In genomic region chr5:177360740-177361139, GRCh38 we compare ENCODE assay signal across 10 cellular contexts. TPM values are rescaled to one million over a fixed set of nuclear protein-coding genes. Genes with fewer than 3 reads are reported as not detected.
DNase-seq lines count a peak whose midpoint lies in the region; ATAC-seq, FAIRE-seq and TF ChIP-seq lines count a peak whose summit lies in the region.
"Not testable (repeated sequence)": the region's sequence is repeated elsewhere in the genome, so short reads cannot be mapped to it uniquely, and the experiment has no call there.
"Had no signal": no experiment of that assay in that cellular context is flagged by ENCODE, and none has a peak within 500 bp of the region (broad histone marks: within the 10 kb centered on the region; RNA-seq: fewer than 3 reads in every experiment).

No MANE protein-coding gene starts in this region.

- not testable (repeated sequence) for H3K9me3 ChIP-seq in CD8-positive, alpha-beta T cell (ENCODE audit: low read length); GM12878 (replicated peaks; ENCODE audit: control insufficient read depth, insufficient read depth, low read length); neutrophil

- H2AFZ ChIP-seq in GM12878 (ENCODE audit: control insufficient read depth, low read depth, low read length), result not testable (repeated sequence)

- DNase-seq in CD8-positive, alpha-beta T cell; RWPE1 (ENCODE audit: low spot score); GM12878 (ENCODE audit: low read depth, low spot score): not testable (repeated sequence)
- peak; percentile 70 for DNase-seq in cardiac septum (ENCODE audit: low spot score)

- not testable (repeated sequence) for H3K9me3 Mint-ChIP-seq in CD8-positive, alpha-beta T cell

- SMC1A ChIA-PET in GM12878 (lab: Charles Lee; ENCODE audit: uncharacterized antibody, unreplicated experiment), result interaction anchor here (1.2 to 3.9 kb wide), 7 partner anchors 8 to 51 kb away, joined by 4 to 19 read pairs (median 5); partner anchors contain the start of gene LMAN2

- BruUV-seq in GM12878 (replicated peaks; lab: Mats Ljungman, UMichigan), result not testable (repeated sequence)

- not testable (repeated sequence) for ATAC-seq in CD8-positive, alpha-beta T cell; GM12878

- intact Hi-C loops in CD8-positive, alpha-beta T cell (cut with DNase I, micrococcal nuclease); cardiac septum (cut with DNase I): not testable (repeated sequence)
- intact Hi-C loops in GM12878 (cut with micrococcal nuclease; ENCODE audit: unreplicated experiment), result loop anchor here (5.0 kb wide), 1 partner anchor 48 kb away; the partner anchor contains the start of gene MXD3

- in situ Hi-C loops in GM12878 (cut with MboI), result not testable (repeated sequence)

- H4K20me1 ChIP-seq in GM12878 (ENCODE audit: control insufficient read depth, insufficient read depth), result not testable (repeated sequence)

- peaks cover 84% of the 10 kb centered on the region for H3K4me1 Mint-ChIP-seq in CD8-positive, alpha-beta T cell (ENCODE audit: low read depth)

- peak overlapping the region; percentile 60; the same call in 1 of the 2 replicates for H3K9ac ChIP-seq in GM12878 (ENCODE audit: control insufficient read depth, insufficient read depth, low read length)

- CTCF ChIA-PET in CD8-positive, alpha-beta T cell (lab: Charles Lee), result interaction anchor here (0.5 to 4.8 kb wide), 14 partner anchors 8 to 187 kb away, joined by 3 to 26 read pairs (median 6); partner anchors contain the start of genes LMAN2 and SLC34A1
- CTCF ChIA-PET in RWPE1 (lab: Yijun Ruan, JAX), result interaction anchor here (1.0 to 2.3 kb wide), 5 partner anchors 8 to 42 kb away, joined by 3 to 14 read pairs (median 4); no protein-coding TSS in a partner anchor
- CTCF ChIA-PET in GM12878 (lab: Yijun Ruan, JAX), result interaction anchor here (0.6 to 4.4 kb wide), 16 partner anchors 8 to 140 kb away, joined by 3 to 33 read pairs (median 5); no protein-coding TSS in a partner anchor

- not testable (repeated sequence) for H3K27me3 Mint-ChIP-seq in CD8-positive, alpha-beta T cell (ENCODE audit: low read depth)

- H3K36me3 ChIP-seq in CD8-positive, alpha-beta T cell (ENCODE audit: insufficient read depth, low read length); GM12878 (ENCODE audit: control insufficient read depth in 2 of 2, insufficient read depth in 2 of 2, low read length in 1 of 2): not testable (repeated sequence)
- H3K36me3 ChIP-seq in neutrophil, result peaks cover 22% of the 10 kb centered on the region

- TF ChIP-seq POLR2A in GM12878 (IDR thresholded peaks at IDR 0.05; ENCODE audit: low read depth, low read length), result not testable (repeated sequence)

- TF ChIP-seq EP300 in GM12878 (IDR thresholded peaks at IDR 0.05; ENCODE audit: borderline replicate concordance in 1 of 2, control insufficient read depth in 1 of 2, low read depth in 2 of 2, low read length in 2 of 2), result not testable (repeated sequence)

- peak overlapping the region; percentile 49 for H3K27ac Mint-ChIP-seq in CD8-positive, alpha-beta T cell

- POLR2A ChIA-PET in CD8-positive, alpha-beta T cell (lab: Charles Lee), result interaction anchor here (0.9 to 2.7 kb wide), 3 partner anchors 10 to 88 kb away, joined by 3 to 13 read pairs (median 4); partner anchors contain the start of gene LMAN2
- POLR2A ChIA-PET in RWPE1 (lab: Yijun Ruan, JAX; ENCODE audit: low non-redundant PET), result not testable (repeated sequence)
- POLR2A ChIA-PET in GM12878 (lab: Charles Lee), result interaction anchor here (0.6 to 2.7 kb wide), 7 partner anchors 9 to 803 kb away, joined by 3 to 22 read pairs (median 4); partner anchors contain the start of genes GRK6 and LMAN2

- not testable (repeated sequence) for TF ChIP-seq RAD21 in GM12878 (IDR thresholded peaks at IDR 0.05; ENCODE audit: insufficient read depth, low read depth, low read length)

- RAD21 ChIA-PET in GM12878 (lab: Charles Lee; ENCODE audit: unreplicated experiment), result interaction anchor here (0.8 to 3.7 kb wide), 9 partner anchors 7 to 69 kb away, joined by 3 to 29 read pairs (median 7); partner anchors contain the start of gene LMAN2

- H3K4me3 Mint-ChIP-seq in CD8-positive, alpha-beta T cell, result peak overlapping the region; percentile 42

- not testable (repeated sequence) for H3K27ac ChIP-seq in CD8-positive, alpha-beta T cell (ENCODE audit: low read depth, low read length)
- H3K27ac ChIP-seq in RWPE1 (peak overlapping the region; percentile 89), GM12878 (ENCODE audit: control insufficient read depth, insufficient read depth) (peak overlapping the region; percentile 91), neutrophil (peak overlapping the region; percentile 93)

- not testable (repeated sequence) for FAIRE-seq in GM12878 (lab: Jason Lieb, UNC)

- not testable (repeated sequence) for H3K4me3 ChIP-seq in CD8-positive, alpha-beta T cell (ENCODE audit: low read depth, low read length)
- H3K4me3 ChIP-seq in GM12878, result peak overlapping the region; percentile 63; the same call in 1 of the 2 replicates
- H3K4me3 ChIP-seq in neutrophil (ENCODE audit: low read depth in 1 of 2, low read length in 1 of 2), result peak overlapping the region; percentile 62 to 82

- peaks cover 85% of the 10 kb centered on the region for H3K4me1 ChIP-seq in CD8-positive, alpha-beta T cell (ENCODE audit: insufficient read depth, low read length)
- H3K4me1 ChIP-seq in GM12878 (ENCODE audit: control insufficient read depth, insufficient read depth, low read length), result peaks cover 73% of the 10 kb centered on the region
- peaks cover 81 to 88% of the 10 kb centered on the region in 2 experiments for H3K4me1 ChIP-seq in neutrophil (ENCODE audit: control insufficient read depth in 1 of 2, insufficient read depth in 1 of 2, low read depth in 1 of 2, low read length in 1 of 2)

- peaks cover 39% of the 10 kb centered on the region for H3K36me3 Mint-ChIP-seq in CD8-positive, alpha-beta T cell

- peak overlapping the region; percentile 93 for H3K4me2 ChIP-seq in GM12878 (ENCODE audit: control insufficient read depth, insufficient read depth)

- H3K27me3 ChIP-seq in CD8-positive, alpha-beta T cell (ENCODE audit: insufficient read depth, low read length); GM12878 (replicated peaks in 1 of 2; ENCODE audit: control insufficient read depth in 2 of 2, insufficient read depth in 2 of 2, low read length in 1 of 2); neutrophil: not testable (repeated sequence)

- peaks cover 70% of the 10 kb centered on the region for H3K79me2 ChIP-seq in GM12878 (ENCODE audit: control insufficient read depth, insufficient read depth, low read length)

- WGBS in GM12878 (ENCODE audit: insufficient coverage, insufficient replicate concordance, low lambda C conversion rate, missing lambda C conversion rate), result 95% methylated on average over 7 of the region's 7 CpGs

- not testable (repeated sequence) for TF ChIP-seq CTCF in CD8-positive, alpha-beta T cell (IDR thresholded peaks at IDR 0.05); RWPE1 (conservative IDR thresholded peaks at IDR 0.05; ENCODE audit: low read depth); GM12878 (IDR thresholded peaks at IDR 0.05 in 2 of 3, conservative IDR thresholded peaks at IDR 0.05 in 1 of 3; ENCODE audit: control insufficient read depth in 2 of 3, extremely low read depth in 1 of 3, insufficient read depth in 1 of 3, low read depth in 3 of 3, low read length in 3 of 3); neutrophil (IDR thresholded peaks at IDR 0.05)

RNA-seq across cellular contexts. Expression of gene RGS14, which starts 3.0 kb away (rescaled TPM):
- total RNA-seq in CD8-positive, alpha-beta T cell, result 10 to 100 TPM; 22.7 to 23.5 TPM
- total RNA-seq in GM12878 (2013; cell fraction: nucleolus; rRNA removed), result 111 and 131 TPM in 2 replicates
- 56.5 and 68.1 TPM in 2 replicates for total RNA-seq in GM12878 (2014; rRNA removed)
- 25.1 and 30.4 TPM in 2 replicates for total RNA-seq in GM12878 (2014; rRNA removed; fragmentation: Illumina TruSeq; extraction: Trizol)
- 65.6 and 72.9 TPM in 2 replicates for total RNA-seq in GM12878 (2021)
- 6.4 TPM for polyA plus RNA-seq in GM12878 (2011; ENCODE audit: low read depth)
- polyA plus RNA-seq in GM12878 (2011; rRNA removed), result 28.8 and 57.1 TPM in 2 replicates
- polyA plus RNA-seq in GM12878 (2011; cell fraction: cytosol; rRNA removed), result 90.6 and 104 TPM in 2 replicates
- polyA plus RNA-seq in GM12878 (2011; cell fraction: nucleus; rRNA removed), result 281 and 299 TPM in 2 replicates
- polyA plus RNA-seq in GM12878 (2012), result 30.7 and 40.7 TPM in 2 replicates
- 4.4 and 35.8 TPM in 2 replicates for polyA plus RNA-seq in GM12878 (2014; fragmentation: Illumina TruSeq; extraction: Trizol)
- 1 to 10 TPM in 1 of 2 experiments, under 1 TPM in 1; 0.19 to 1.3 TPM for polyA plus RNA-seq in GM12878 (2014; fragmentation: Nextera tagmentation; extraction: Ambion mirVana)
- 88.7 and 91.9 TPM in 2 replicates for polyA plus RNA-seq in GM12878 (2014; rRNA removed)
- polyA plus RNA-seq in GM12878 (2016; fragmentation: Nextera tagmentation; extraction: Ambion mirVana), result 10 to 100 TPM; 53.6 to 56.0 TPM
- 40.5 and 82.2 TPM in 2 replicates for polyA minus RNA-seq in GM12878 (2011; rRNA and poly(A)+ RNA removed)
- polyA minus RNA-seq in GM12878 (2011; cell fraction: cytosol; rRNA and poly(A)+ RNA removed), result 26.2 and 29.3 TPM in 2 replicates
- polyA minus RNA-seq in GM12878 (2011; cell fraction: nucleus; rRNA and poly(A)+ RNA removed), result 52.3 and 74.0 TPM in 2 replicates
- total RNA-seq in cardiac septum, result 4.3 TPM

RNA-seq across cellular contexts. Expression of gene LMAN2, which starts 9.3 kb away (rescaled TPM):
- 10 to 100 TPM; 49.0 to 61.4 TPM for total RNA-seq in CD8-positive, alpha-beta T cell
- 195 and 213 TPM in 2 replicates for total RNA-seq in GM12878 (2013; cell fraction: nucleolus; rRNA removed)
- 184 and 207 TPM in 2 replicates for total RNA-seq in GM12878 (2014; rRNA removed)
- 98.9 and 112 TPM in 2 replicates for total RNA-seq in GM12878 (2014; rRNA removed; fragmentation: Illumina TruSeq; extraction: Trizol)
- 117 and 121 TPM in 2 replicates for total RNA-seq in GM12878 (2021)
- polyA plus RNA-seq in GM12878 (2011; ENCODE audit: low read depth), result 35.5 TPM
- 55.9 and 104 TPM in 2 replicates for polyA plus RNA-seq in GM12878 (2011; rRNA removed)
- 273 and 308 TPM in 2 replicates for polyA plus RNA-seq in GM12878 (2011; cell fraction: cytosol; rRNA removed)
- polyA plus RNA-seq in GM12878 (2011; cell fraction: nucleus; rRNA removed), result 210 and 234 TPM in 2 replicates
- polyA plus RNA-seq in GM12878 (2012), result 139 and 151 TPM in 2 replicates
- 84.1 and 178 TPM in 2 replicates for polyA plus RNA-seq in GM12878 (2014; fragmentation: Illumina TruSeq; extraction: Trizol)
- 10 to 100 TPM in 1 of 2 experiments, 1 to 10 TPM in 1; 2.4 to 11.4 TPM for polyA plus RNA-seq in GM12878 (2014; fragmentation: Nextera tagmentation; extraction: Ambion mirVana)
- 179 and 230 TPM in 2 replicates for polyA plus RNA-seq in GM12878 (2014; rRNA removed)
- 100 to 1,000 TPM; 252 to 264 TPM for polyA plus RNA-seq in GM12878 (2016; fragmentation: Nextera tagmentation; extraction: Ambion mirVana)
- polyA minus RNA-seq in GM12878 (2011; rRNA and poly(A)+ RNA removed), result 197 and 327 TPM in 2 replicates
- 100 and 110 TPM in 2 replicates for polyA minus RNA-seq in GM12878 (2011; cell fraction: cytosol; rRNA and poly(A)+ RNA removed)
- polyA minus RNA-seq in GM12878 (2011; cell fraction: nucleus; rRNA and poly(A)+ RNA removed), result 69.0 and 97.6 TPM in 2 replicates
- 67.5 TPM for total RNA-seq in cardiac septum

RNA-seq across cellular contexts. Expression of gene SLC34A1, which starts 23.5 kb away (rescaled TPM):
- not detected for total RNA-seq in CD8-positive, alpha-beta T cell
- total RNA-seq in GM12878 (2013; cell fraction: nucleolus; rRNA removed), result 1.7 and 2.1 TPM in 2 replicates
- total RNA-seq in GM12878 (2014; rRNA removed) (0.05 and 0.11 TPM in 2 replicates), GM12878 (2014; rRNA removed; fragmentation: Illumina TruSeq; extraction: Trizol) (0.04 and 0.09 TPM in 2 replicates), GM12878 (2021) (0.05 and 0.10 TPM in 2 replicates), cardiac septum (not detected)
- polyA plus RNA-seq in GM12878 (2011; ENCODE audit: low read depth), result not detected
- polyA plus RNA-seq in GM12878 (2011; rRNA removed) (0.14 TPM in 2 replicates), GM12878 (2014; fragmentation: Illumina TruSeq; extraction: Trizol) (0.03 TPM in 1 of 2 replicates, not detected in the other), GM12878 (2014; fragmentation: Nextera tagmentation; extraction: Ambion mirVana) (not detected), GM12878 (2014; rRNA removed) (0.05 and 0.09 TPM in 2 replicates), GM12878 (2016; fragmentation: Nextera tagmentation; extraction: Ambion mirVana) (under 1 TPM; 0.07 to 0.09 TPM)
- polyA plus RNA-seq in GM12878 (2011; cell fraction: cytosol; rRNA removed), result 0.13 and 0.22 TPM in 2 replicates
- polyA plus RNA-seq in GM12878 (2011; cell fraction: nucleus; rRNA removed), result 0.85 and 0.91 TPM in 2 replicates
- polyA plus RNA-seq in GM12878 (2012), result 0.08 and 0.14 TPM in 2 replicates
- polyA minus RNA-seq in GM12878 (2011; rRNA and poly(A)+ RNA removed), result 0.37 and 0.77 TPM in 2 replicates
- polyA minus RNA-seq in GM12878 (2011; cell fraction: cytosol; rRNA and poly(A)+ RNA removed), result not detected in 2 replicates
- 0.60 and 0.96 TPM in 2 replicates for polyA minus RNA-seq in GM12878 (2011; cell fraction: nucleus; rRNA and poly(A)+ RNA removed)
- total RNA-seq: GM23248, IMR-90, LHCN-M2 had no signal
- polyA plus RNA-seq: GM23248, IMR-90 had no signal

RNA-seq across cellular contexts. Expression of gene PFN3, which starts 39.7 kb away (rescaled TPM):
- not detected for total RNA-seq in CD8-positive, alpha-beta T cell
- 2.1 TPM in 1 of 2 replicates, not detected in the other for total RNA-seq in GM12878 (2013; cell fraction: nucleolus; rRNA removed)
- total RNA-seq in GM12878 (2014; rRNA removed) (not detected in 2 replicates), GM12878 (2014; rRNA removed; fragmentation: Illumina TruSeq; extraction: Trizol) (not detected in 2 replicates), GM12878 (2021) (not detected in 2 replicates), cardiac septum (not detected)
- not detected for polyA plus RNA-seq in GM12878 (2011; ENCODE audit: low read depth)
- polyA plus RNA-seq in GM12878 (2011; rRNA removed) (not detected in 2 replicates), GM12878 (2014; fragmentation: Illumina TruSeq; extraction: Trizol) (not detected in 2 replicates), GM12878 (2014; fragmentation: Nextera tagmentation; extraction: Ambion mirVana) (not detected), GM12878 (2014; rRNA removed) (not detected in 2 replicates), GM12878 (2016; fragmentation: Nextera tagmentation; extraction: Ambion mirVana) (not detected)
- polyA plus RNA-seq in GM12878 (2011; cell fraction: cytosol; rRNA removed), result not detected in 2 replicates
- polyA plus RNA-seq in GM12878 (2011; cell fraction: nucleus; rRNA removed), result not detected in 2 replicates
- not detected in 2 replicates for polyA plus RNA-seq in GM12878 (2012)
- not detected in 2 replicates for polyA minus RNA-seq in GM12878 (2011; rRNA and poly(A)+ RNA removed)
- polyA minus RNA-seq in GM12878 (2011; cell fraction: cytosol; rRNA and poly(A)+ RNA removed), result not detected in 2 replicates
- polyA minus RNA-seq in GM12878 (2011; cell fraction: nucleus; rRNA and poly(A)+ RNA removed), result not detected in 2 replicates
- total RNA-seq: GM23248, HT1080, IMR-90, LHCN-M2, PC-9 had no signal
- polyA plus RNA-seq: GM23248, IMR-90 had no signal

RNA-seq across cellular contexts. Expression of gene F12, which starts 48.6 kb away (rescaled TPM):
- total RNA-seq in CD8-positive, alpha-beta T cell, result not detected
- total RNA-seq in GM12878 (2013; cell fraction: nucleolus; rRNA removed), result 4.6 and 6.3 TPM in 2 replicates
- 6.9 and 7.1 TPM in 2 replicates for total RNA-seq in GM12878 (2014; rRNA removed)
- 0.49 and 0.74 TPM in 2 replicates for total RNA-seq in GM12878 (2014; rRNA removed; fragmentation: Illumina TruSeq; extraction: Trizol)
- total RNA-seq in GM12878 (2021), result 5.8 and 7.1 TPM in 2 replicates
- 2.0 TPM for polyA plus RNA-seq in GM12878 (2011; ENCODE audit: low read depth)
- 2.3 and 5.2 TPM in 2 replicates for polyA plus RNA-seq in GM12878 (2011; rRNA removed)
- 6.7 and 11.9 TPM in 2 replicates for polyA plus RNA-seq in GM12878 (2011; cell fraction: cytosol; rRNA removed)
- 14.0 and 14.8 TPM in 2 replicates for polyA plus RNA-seq in GM12878 (2011; cell fraction: nucleus; rRNA removed)
- polyA plus RNA-seq in GM12878 (2012), result 3.0 and 4.4 TPM in 2 replicates
- polyA plus RNA-seq in GM12878 (2014; fragmentation: Illumina TruSeq; extraction: Trizol), result 0.25 and 0.82 TPM in 2 replicates
- polyA plus RNA-seq in GM12878 (2014; fragmentation: Nextera tagmentation; extraction: Ambion mirVana), result under 1 TPM; 0.50 to 0.82 TPM
- polyA plus RNA-seq in GM12878 (2014; rRNA removed), result 5.9 and 9.9 TPM in 2 replicates
- polyA plus RNA-seq in GM12878 (2016; fragmentation: Nextera tagmentation; extraction: Ambion mirVana), result 10 to 100 TPM in 1 of 2 experiments, 1 to 10 TPM in 1; 9.7 to 11.3 TPM
- polyA minus RNA-seq in GM12878 (2011; rRNA and poly(A)+ RNA removed), result 1.8 and 3.0 TPM in 2 replicates
- 2.9 and 7.5 TPM in 2 replicates for polyA minus RNA-seq in GM12878 (2011; cell fraction: cytosol; rRNA and poly(A)+ RNA removed)
- 2.9 and 3.5 TPM in 2 replicates for polyA minus RNA-seq in GM12878 (2011; cell fraction: nucleus; rRNA and poly(A)+ RNA removed)
- total RNA-seq in cardiac septum, result not detected
